ENCODE assay signal across 9 cellular contexts in genomic region chr4:155954118-155954503, GRCh38. TPM values are rescaled to one million over a fixed set of nuclear protein-coding genes. Genes with fewer than 3 reads are reported as not detected.
DNase-seq lines count a peak whose midpoint lies in the region; ATAC-seq, FAIRE-seq and TF ChIP-seq lines count a peak whose summit lies in the region.
"Had no signal": no experiment of that assay in that cellular context is flagged by ENCODE, and none has a peak within 500 bp of the region (broad histone marks: within the 10 kb centered on the region; RNA-seq: fewer than 3 reads in every experiment).

No MANE protein-coding gene starts in this region.

- H3K27ac ChIP-seq in K562 (ENCODE audit: extremely low read depth, low read depth, low read length) (no peak overlapping the region), lower lobe of right lung (peak overlapping the region; percentile 99), transverse colon (peak overlapping the region; percentile 96 to 97 (median 97))

- H3K27ac Mint-ChIP-seq in activated naive CD4-positive, alpha-beta T cell treated with anti-CD3 and anti-CD28 coated beads for 36 hours, result peak overlapping the region; percentile 98

- DNase-seq in activated naive CD4-positive, alpha-beta T cell treated with anti-CD3 and anti-CD28 coated beads for 36 hours, result no peak
- DNase-seq in activated naive CD4-positive, alpha-beta T cell (lab: John Stamatoyannopoulos, UW), result no peak
- DNase-seq in K562 (ENCODE audit: extremely low read depth in 1 of 4, low spot score in 3 of 4) (no peak), lower lobe of right lung (peak; percentile 45), transverse colon (peak; percentile 12), NK-92 (lab: John Stamatoyannopoulos, UW; ENCODE audit: unreplicated experiment) (no peak)

- H3K27me3 Mint-ChIP-seq in activated naive CD4-positive, alpha-beta T cell treated with anti-CD3 and anti-CD28 coated beads for 36 hours (ENCODE audit: low read depth), result peaks cover 7% of the 10 kb centered on the region

- peak overlapping the region; percentile 51 for H3K4me3 ChIP-seq in K562
- H3K4me3 ChIP-seq in lower lobe of right lung, result peak overlapping the region; percentile 69
- peak overlapping the region; percentile 44 to 78 (median 71) for H3K4me3 ChIP-seq in transverse colon

- intact Hi-C loops in activated naive CD4-positive, alpha-beta T cell treated with anti-CD3 and anti-CD28 coated beads for 36 hours (cut with micrococcal nuclease), result loop anchor here (5.0 kb wide), 3 partner anchors 197 to 1147 kb away; partner anchors contain the start of genes GUCY1B1 and PDGFC
- intact Hi-C loops in K562 (cut with micrococcal nuclease), result loop anchor here (5.0 to 10.0 kb wide), 3 partner anchors 512 to 1399 kb away; partner anchors contain the start of gene PLRG1
- intact Hi-C loops in lower lobe of right lung (cut with DNase I), result loop anchor here (5.0 kb wide), 1 partner anchor 142 kb away; no protein-coding TSS in a partner anchor
- intact Hi-C loops in transverse colon (cut with DNase I; ENCODE audit: low total_unique reads), result loop anchor here (5.0 kb wide), 2 partner anchors 287 to 552 kb away; partner anchors contain the start of gene GUCY1A1

- H3K4me3 Mint-ChIP-seq in activated naive CD4-positive, alpha-beta T cell treated with anti-CD3 and anti-CD28 coated beads for 36 hours, result peak overlapping the region; percentile 95

- TF ChIP-seq CTCF in K562 (IDR thresholded peaks at IDR 0.05 in 2 of 3, conservative IDR thresholded peaks at IDR 0.05 in 1 of 3; ENCODE audit: insufficient read depth in 2 of 3, low read depth in 1 of 3, low read length in 3 of 3) (no peak), lower lobe of right lung (IDR thresholded peaks at IDR 0.05) (no peak), transverse colon (IDR thresholded peaks at IDR 0.05) (no peak)

- peaks cover 15% of the 10 kb centered on the region for H3K4me1 Mint-ChIP-seq in activated naive CD4-positive, alpha-beta T cell treated with anti-CD3 and anti-CD28 coated beads for 36 hours (ENCODE audit: low read depth)

- WGBS in K562 (ENCODE audit: insufficient coverage, low coverage, missing lambda C conversion rate), result 10% methylated on average over 8 of the region's 8 CpGs
- WGBS in transverse colon (ENCODE audit: low coverage in 1 of 2), 2 donors, result 50 to 78% methylated on average over 2 to 8 of the region's 8 CpGs

- H3K9me3 ChIP-seq in K562 (replicated peaks; ENCODE audit: control insufficient read depth, insufficient read depth, low read depth, low read length) (no peaks in the 10 kb centered on the region), lower lobe of right lung (no peaks in the 10 kb centered on the region), transverse colon (no peaks in the 10 kb centered on the region)

- no peaks in the 10 kb centered on the region for H3K27me3 ChIP-seq in K562 (ENCODE audit: control insufficient read depth in 2 of 2, insufficient read depth in 2 of 2, low read length in 2 of 2)
- no peaks in the 10 kb centered on the region for H3K27me3 ChIP-seq in lower lobe of right lung (ENCODE audit: low read depth)
- no peaks in the 10 kb centered on the region for H3K27me3 ChIP-seq in transverse colon

- POLR2A ChIA-PET in K562 (lab: Yijun Ruan, JAX), result interaction anchor here (0.6 kb wide), 1 partner anchor 221 kb away, joined by 3 read pairs; no protein-coding TSS in a partner anchor

- H2AFZ ChIP-seq in K562 (ENCODE audit: low read depth, low read length), result peak overlapping the region; percentile 94

- no peak for TF ChIP-seq POLR2A in K562 (conservative IDR thresholded peaks at IDR 0.05)
- no peak for TF ChIP-seq POLR2A in transverse colon (IDR thresholded peaks at IDR 0.05)

- CTCF ChIA-PET in activated naive CD4-positive, alpha-beta T cell treated with anti-CD3 and anti-CD28 coated beads for 36 hours (lab: Charles Lee), result interaction anchor here (0.8 to 3.4 kb wide), 4 partner anchors 144 to 1091 kb away, joined by 3 to 21 read pairs (median 4); no protein-coding TSS in a partner anchor
- CTCF ChIA-PET in K562 (lab: Yijun Ruan, JAX; ENCODE audit: low intra/inter-chr PET ratio), result no interaction called here

- no peak overlapping the region; a peak in 1 of 4 replicates for H3K9ac ChIP-seq in K562 (ENCODE audit: insufficient read depth in 1 of 2, low read depth in 2 of 2, low read length in 2 of 2)

- no peaks in the 10 kb centered on the region for H3K79me2 ChIP-seq in K562 (ENCODE audit: control insufficient read depth, insufficient read depth, low read length)

- H3K4me1 ChIP-seq in K562 (replicated peaks in 1 of 2; ENCODE audit: control insufficient read depth in 2 of 2, insufficient read depth in 2 of 2, low read length in 2 of 2) (peaks cover 0 to 7% of the 10 kb centered on the region in 2 experiments; a peak in 2 of 5 replicates), lower lobe of right lung (peaks cover 10% of the 10 kb centered on the region), transverse colon (peaks cover 7 to 29% (median 10%) of the 10 kb centered on the region in 4 donors)

- no peak for TF ChIP-seq RAD21 in K562 (CRISPR knock-in tag; conservative IDR thresholded peaks at IDR 0.05 in 1 of 2, IDR thresholded peaks at IDR 0.05 in 1 of 2)

- ATAC-seq in K562 (no peak), lower lobe of right lung (no peak), HG03457 (IDR thresholded peaks at IDR 0.05; ENCODE audit: unreplicated experiment) (no peak), HG02981 (IDR thresholded peaks at IDR 0.05; ENCODE audit: unreplicated experiment) (no peak)

- no peaks in the 10 kb centered on the region for H4K20me1 ChIP-seq in K562 (replicated peaks; ENCODE audit: control insufficient read depth, insufficient read depth, low read length)

- no peaks in the 10 kb centered on the region for H3K36me3 Mint-ChIP-seq in activated naive CD4-positive, alpha-beta T cell treated with anti-CD3 and anti-CD28 coated beads for 36 hours (ENCODE audit: low read depth)

- peak overlapping the region; percentile 79; the same call in 1 of the 2 replicates for H3K4me2 ChIP-seq in K562 (ENCODE audit: insufficient read depth, low read length)

- no peaks in the 10 kb centered on the region for H3K9me3 Mint-ChIP-seq in activated naive CD4-positive, alpha-beta T cell treated with anti-CD3 and anti-CD28 coated beads for 36 hours

- no peaks in the 10 kb centered on the region for H3K9me1 ChIP-seq in K562 (ENCODE audit: control insufficient read depth, insufficient read depth, low read length)

- no peaks in the 10 kb centered on the region for H3K36me3 ChIP-seq in K562 (ENCODE audit: control insufficient read depth, insufficient read depth, low read length)
- H3K36me3 ChIP-seq in lower lobe of right lung, result no peaks in the 10 kb centered on the region
- no peaks in the 10 kb centered on the region for H3K36me3 ChIP-seq in transverse colon

- in situ Hi-C loops in K562 (cut with MboI), result no loop called here
- in situ Hi-C loops in transverse colon (cut with MboI; ENCODE audit: low pct_ligation_motif_present in 1 of 4, low pct_unique_long_range_greater_than_20kb in 1 of 4, low sequenced_read_pairs in 3 of 4), result loop anchor here in 2 of 4 donors (10.0 to 25.0 kb wide), 2 partner anchors 149 to 1008 kb away; partner anchors contain the start of gene PDGFC (in 1 of the 2)

- TF ChIP-seq EP300 in K562 (IDR thresholded peaks at IDR 0.05; ENCODE audit: low read length), result no peak
- no peak for TF ChIP-seq EP300 in transverse colon (IDR thresholded peaks at IDR 0.05; ENCODE audit: low read depth)

- no TSS peak for BruUV-seq in K562 (replicated peaks; lab: Mats Ljungman, UMichigan)

- FAIRE-seq in K562 (lab: Jason Lieb, UNC), result no peak
- FAIRE-seq: G401.6 had no signal

RNA-seq across cellular contexts. Expression of gene CTSO, which starts 0.4 kb away (rescaled TPM):
- total RNA-seq in activated naive CD4-positive, alpha-beta T cell treated with anti-CD3 and anti-CD28 coated beads for 36 hours, result 1 to 10 TPM; 2.1 to 2.6 TPM
- total RNA-seq in K562 (2011; cell fraction: chromatin; rRNA removed; ENCODE audit: low replicate concordance), result not detected in 2 replicates
- not detected in 2 replicates for total RNA-seq in K562 (2011; cell fraction: nucleolus; rRNA removed)
- not detected in 2 replicates for total RNA-seq in K562 (2011; cell fraction: nucleoplasm; rRNA removed)
- total RNA-seq in K562 (2014; rRNA removed) (0.04 TPM in 1 of 2 replicates, not detected in the other), K562 (2014; rRNA removed; fragmentation: Illumina TruSeq; extraction: Trizol) (0.04 TPM in 1 of 2 replicates, not detected in the other), K562 (2015; rRNA removed; fragmentation: Illumina TruSeq; extraction: Trizol) (0.07 TPM in 1 of 2 replicates, not detected in the other), K562 (2021) (0.04 TPM in 1 of 2 replicates, not detected in the other), lower lobe of right lung (28.1 TPM), transverse colon (10 to 100 TPM in 2 of 4 donors, 1 to 10 TPM in 1, not detected in 1; 8.2 to 18.7 (median 12.5) TPM)
- polyA plus RNA-seq in K562 (2011; rRNA removed) (0.03 TPM in 1 of 2 replicates, not detected in the other), K562 (2014; fragmentation: Illumina TruSeq; extraction: Trizol) (not detected in 2 replicates), K562 (2014; fragmentation: Nextera tagmentation; extraction: Ambion mirVana) (not detected), K562 (2014; rRNA removed) (not detected in 2 replicates)
- not detected in 2 replicates for polyA plus RNA-seq in K562 (2011; cell fraction: cytosol; rRNA removed)
- not detected in 2 replicates for polyA plus RNA-seq in K562 (2011; cell fraction: nucleus; rRNA removed)
- 0.03 and 0.28 TPM in 2 replicates for polyA plus RNA-seq in K562 (2012)
- polyA minus RNA-seq in K562 (2011; rRNA and poly(A)+ RNA removed), result not detected in 2 replicates
- not detected in 2 replicates for polyA minus RNA-seq in K562 (2011; cell fraction: cytosol; rRNA and poly(A)+ RNA removed)
- not detected in 2 replicates for polyA minus RNA-seq in K562 (2011; cell fraction: nucleus; rRNA and poly(A)+ RNA removed)

RNA-seq across cellular contexts. Expression of gene TDO2, which starts 50.6 kb away (rescaled TPM):
- not detected for total RNA-seq in activated naive CD4-positive, alpha-beta T cell treated with anti-CD3 and anti-CD28 coated beads for 36 hours
- not detected in 2 replicates for total RNA-seq in K562 (2011; cell fraction: chromatin; rRNA removed; ENCODE audit: low replicate concordance)
- total RNA-seq in K562 (2011; cell fraction: nucleolus; rRNA removed), result not detected in 2 replicates
- total RNA-seq in K562 (2011; cell fraction: nucleoplasm; rRNA removed), result not detected in 2 replicates
- total RNA-seq in K562 (2014; rRNA removed) (0.09 and 1.1 TPM in 2 replicates), K562 (2014; rRNA removed; fragmentation: Illumina TruSeq; extraction: Trizol) (0.11 TPM in 1 of 2 replicates, not detected in the other), K562 (2015; rRNA removed; fragmentation: Illumina TruSeq; extraction: Trizol) (0.08 and 0.22 TPM in 2 replicates), K562 (2021) (0.40 and 0.47 TPM in 2 replicates), lower lobe of right lung (1.4 TPM), transverse colon (under 1 TPM in 1 of 4 donors, not detected in 3; 0.64 TPM)
- polyA plus RNA-seq in K562 (2011; rRNA removed) (not detected in 2 replicates), K562 (2014; fragmentation: Illumina TruSeq; extraction: Trizol) (0.08 and 0.13 TPM in 2 replicates), K562 (2014; fragmentation: Nextera tagmentation; extraction: Ambion mirVana) (under 1 TPM; 0.31 to 0.65 TPM), K562 (2014; rRNA removed) (0.07 TPM in 1 of 2 replicates, not detected in the other)
- not detected in 2 replicates for polyA plus RNA-seq in K562 (2011; cell fraction: cytosol; rRNA removed)
- polyA plus RNA-seq in K562 (2011; cell fraction: nucleus; rRNA removed), result not detected in 2 replicates
- 0.29 and 4.2 TPM in 2 replicates for polyA plus RNA-seq in K562 (2012)
- polyA minus RNA-seq in K562 (2011; rRNA and poly(A)+ RNA removed), result not detected in 2 replicates
- not detected in 2 replicates for polyA minus RNA-seq in K562 (2011; cell fraction: cytosol; rRNA and poly(A)+ RNA removed)
- not detected in 2 replicates for polyA minus RNA-seq in K562 (2011; cell fraction: nucleus; rRNA and poly(A)+ RNA removed)

Comparison
In these comparisons a context has a peak if more than half of its experiments do, and no peak if none do; other contexts are left out.
1. DNase-seq: peak in lower lobe of right lung (single experiment) and transverse colon (single experiment); none in activated naive CD4-positive, alpha-beta T cell treated with anti-CD3 and anti-CD28 coated beads for 36 hours (single experiment), activated naive CD4-positive, alpha-beta T cell (0 of 4), K562 (0 of 4) and NK-92 (single experiment).
2. Peak in every context shown above with its lines, with median percentiles within 50 percentile points of each other: H3K4me3 ChIP-seq.